In genomic region chr1:194825382-194825781, GRCh38 we compare ENCODE assay signal across 29 cellular contexts.
DNase-seq lines count a peak whose midpoint lies in the region; TF ChIP-seq lines count a peak whose summit lies in the region.
"Had no signal": no experiment of that assay in that cellular context is flagged by ENCODE, and none has a peak within 500 bp of the region (broad histone marks: within the 10 kb centered on the region; RNA-seq: fewer than 3 reads in every experiment).

No MANE protein-coding gene starts in this region.

- H3K9ac ChIP-seq in Loucy (ENCODE audit: low read depth, low read length, poor library complexity, severe bottlenecking) (no peak overlapping the region), SU-DHL-6 (ENCODE audit: low read length) (no peak overlapping the region)

- H3K36me3 Mint-ChIP-seq in neural crest cell (ENCODE audit: low read depth), result no peaks in the 10 kb centered on the region
- H3K36me3 Mint-ChIP-seq in activated naive CD4-positive, alpha-beta T cell treated with anti-CD3 and anti-CD28 coated beads for 36 hours (ENCODE audit: low read depth), result no peaks in the 10 kb centered on the region
- H3K36me3 Mint-ChIP-seq: activated naive CD8-positive, alpha-beta T cell; CD8-positive, alpha-beta memory T cell had no signal

- H3K4me3 Mint-ChIP-seq in neural crest cell, result no peak overlapping the region
- H3K4me3 Mint-ChIP-seq in activated naive CD4-positive, alpha-beta T cell treated with anti-CD3 and anti-CD28 coated beads for 36 hours, result no peak overlapping the region
- H3K4me3 Mint-ChIP-seq: activated CD4-positive, alpha-beta memory T cell treated with anti-CD3 and anti-CD28 coated beads, Interleukin-2, amount 10 ng/mL, durations not matched to agents 7 days and 5 days; activated naive CD8-positive, alpha-beta T cell; activated T-helper 17 cell treated with anti-CD3 and anti-CD28 coated beads, Interleukin-2, amount 50 U/mL, for 72 hours; CD8-positive, alpha-beta memory T cell; T-helper 1 cell treated with Interleukin-12 subunit alpha and Interleukin-12 subunit beta and Interleukin-4 antibody, amounts not matched to agents 30 μg/mL and 1 μg/mL, for 36 hours had no signal

- no peaks in the 10 kb centered on the region for H3K9me3 Mint-ChIP-seq in neural crest cell
- H3K9me3 Mint-ChIP-seq in activated naive CD4-positive, alpha-beta T cell treated with anti-CD3 and anti-CD28 coated beads for 36 hours, result no peaks in the 10 kb centered on the region
- H3K9me3 Mint-ChIP-seq: activated CD4-positive, alpha-beta memory T cell treated with anti-CD3 and anti-CD28 coated beads, Interleukin-2, amount 10 ng/mL, durations not matched to agents 7 days and 5 days; activated T-helper 17 cell treated with anti-CD3 and anti-CD28 coated beads, Interleukin-2, amount 50 U/mL, for 72 hours; T-helper 1 cell treated with Interleukin-12 subunit alpha and Interleukin-12 subunit beta and Interleukin-4 antibody, amounts not matched to agents 30 μg/mL and 1 μg/mL, for 36 hours had no signal

- H3K4me3 ChIP-seq in BE2C (ENCODE audit: low read depth, low read length) (no peak overlapping the region), Loucy (ENCODE audit: low read length, poor library complexity, severe bottlenecking) (no peak overlapping the region), SU-DHL-6 (ENCODE audit: insufficient read depth, low read length, poor library complexity, severe bottlenecking) (no peak overlapping the region)
- H3K4me3 ChIP-seq: A549, ascending aorta, dorsolateral prefrontal cortex, left lung, SJSA1, stomach, thyroid gland had no signal

- TF ChIP-seq CTCF in BE2C (IDR thresholded peaks at IDR 0.05; ENCODE audit: low read depth, low read length), result peak; percentile 29; the same call in 1 of the 2 replicates
- TF ChIP-seq CTCF in Loucy (conservative IDR thresholded peaks at IDR 0.05; ENCODE audit: low read length), result peak; percentile 46
- TF ChIP-seq CTCF in SU-DHL-6 (IDR thresholded peaks at IDR 0.05; ENCODE audit: insufficient read depth, low read length, poor library complexity, severe bottlenecking), result no peak
- peak; percentile 50 for TF ChIP-seq CTCF in neural crest cell (conservative IDR thresholded peaks at IDR 0.05)

- intact Hi-C loops in activated naive CD4-positive, alpha-beta T cell treated with anti-CD3 and anti-CD28 coated beads for 36 hours (cut with micrococcal nuclease), result no loop called here

- CTCF ChIA-PET in activated naive CD4-positive, alpha-beta T cell treated with anti-CD3 and anti-CD28 coated beads for 36 hours (lab: Charles Lee), result no interaction called here

- no peak overlapping the region for H3K4me2 ChIP-seq in Loucy (ENCODE audit: low read depth, low read length, poor library complexity, severe bottlenecking)
- no peak overlapping the region for H3K4me2 ChIP-seq in SU-DHL-6 (ENCODE audit: low read depth, low read length, poor library complexity, severe bottlenecking)
- H3K4me2 ChIP-seq: A549 had no signal

- no peak overlapping the region for H3K27ac Mint-ChIP-seq in neural crest cell (ENCODE audit: unreplicated experiment)
- H3K27ac Mint-ChIP-seq in activated naive CD4-positive, alpha-beta T cell treated with anti-CD3 and anti-CD28 coated beads for 36 hours, result no peak overlapping the region
- H3K27ac Mint-ChIP-seq: activated CD4-positive, alpha-beta memory T cell treated with anti-CD3 and anti-CD28 coated beads, Interleukin-2, amount 10 ng/mL, durations not matched to agents 7 days and 5 days; activated naive CD8-positive, alpha-beta T cell; activated T-helper 17 cell treated with anti-CD3 and anti-CD28 coated beads, Interleukin-2, amount 50 U/mL, for 72 hours; CD8-positive, alpha-beta memory T cell; T-helper 1 cell treated with Interleukin-12 subunit alpha and Interleukin-12 subunit beta and Interleukin-4 antibody, amounts not matched to agents 30 μg/mL and 1 μg/mL, for 36 hours had no signal

- no peaks in the 10 kb centered on the region for H3K9me3 ChIP-seq in BE2C
- H3K9me3 ChIP-seq in Loucy (ENCODE audit: insufficient read depth, low read depth, low read length), result no peaks in the 10 kb centered on the region
- peaks cover 4% of the 10 kb centered on the region; the same call in 1 of the 2 replicates for H3K9me3 ChIP-seq in SU-DHL-6 (ENCODE audit: insufficient read depth, low read length)
- H3K9me3 ChIP-seq: A549, ascending aorta, left lung, stomach, thyroid gland had no signal

- no peaks in the 10 kb centered on the region for H3K4me1 Mint-ChIP-seq in neural crest cell
- no peaks in the 10 kb centered on the region for H3K4me1 Mint-ChIP-seq in activated naive CD4-positive, alpha-beta T cell treated with anti-CD3 and anti-CD28 coated beads for 36 hours (ENCODE audit: low read depth)
- H3K4me1 Mint-ChIP-seq: activated CD4-positive, alpha-beta memory T cell treated with anti-CD3 and anti-CD28 coated beads, Interleukin-2, amount 10 ng/mL, durations not matched to agents 7 days and 5 days; activated T-helper 17 cell treated with anti-CD3 and anti-CD28 coated beads, Interleukin-2, amount 50 U/mL, for 72 hours; CD8-positive, alpha-beta memory T cell had no signal

- peaks cover 3% of the 10 kb centered on the region for H3K27me3 Mint-ChIP-seq in neural crest cell (ENCODE audit: low read depth)
- H3K27me3 Mint-ChIP-seq in activated naive CD4-positive, alpha-beta T cell treated with anti-CD3 and anti-CD28 coated beads for 36 hours (ENCODE audit: low read depth), result no peaks in the 10 kb centered on the region
- H3K27me3 Mint-ChIP-seq: activated CD4-positive, alpha-beta memory T cell treated with anti-CD3 and anti-CD28 coated beads, Interleukin-2, amount 10 ng/mL, durations not matched to agents 7 days and 5 days; activated naive CD8-positive, alpha-beta T cell; activated T-helper 17 cell treated with anti-CD3 and anti-CD28 coated beads, Interleukin-2, amount 50 U/mL, for 72 hours; CD8-positive, alpha-beta memory T cell had no signal

- DNase-seq in BE2C (no peak), neural crest cell (ENCODE audit: low read depth, low spot score) (no peak), germinal center (ENCODE audit: low spot score) (no peak), SIG-M5 (lab: John Stamatoyannopoulos, UW) (no peak), dedifferentiated amniotic fluid mesenchymal stem cell (ENCODE audit: extremely low spot score) (no peak)
- DNase-seq in activated naive CD4-positive, alpha-beta T cell treated with anti-CD3 and anti-CD28 coated beads for 36 hours, result no peak
- DNase-seq: activated CD4-positive, alpha-beta memory T cell treated with anti-CD3 and anti-CD28 coated beads, Interleukin-2, amount 10 ng/mL, durations not matched to agents 7 days and 5 days; CD8-positive, alpha-beta memory T cell; central memory CD4-positive, alpha-beta T cell; dorsolateral prefrontal cortex; H7; left lung; mesenchymal stem cell; MV-4-11; NCI-H2171 treated with DMSO at 0.1 percent for 48 hours; NCI-H510A treated with DMSO at 0.1 percent for 48 hours; NK-92 treated with Interleukin-12 subunit alpha and Interleukin-12 subunit beta, amount 100 ng/mL, for 24 hours; occipital lobe; stimulated activated CD8-positive, alpha-beta memory T cell treated with anti-CD3 and anti-CD28 coated beads, Interleukin-4, amount 100 ng/mL, for 48 hours; stomach; thyroid gland had no signal

- no peak overlapping the region for H2AFZ ChIP-seq in Loucy (ENCODE audit: low read length)
- H2AFZ ChIP-seq in SU-DHL-6 (ENCODE audit: low read depth, low read length, severe bottlenecking), result peak overlapping the region; percentile 19

- H3F3A ChIP-seq in Loucy (ENCODE audit: low read depth) (no peaks in the 10 kb centered on the region), SU-DHL-6 (ENCODE audit: insufficient read depth) (no peaks in the 10 kb centered on the region)

- H4K20me1 ChIP-seq in Loucy (ENCODE audit: insufficient read depth, low read length, poor library complexity, severe bottlenecking) (no peaks in the 10 kb centered on the region), SU-DHL-6 (ENCODE audit: low read depth, low read length) (no peaks in the 10 kb centered on the region)

- H3K27ac ChIP-seq in SU-DHL-6 (ENCODE audit: low read depth, low read length), result no peak overlapping the region
- H3K27ac ChIP-seq: A549, ascending aorta, dorsolateral prefrontal cortex, left lung, SJSA1, stomach, thyroid gland had no signal

- no peaks in the 10 kb centered on the region for H3K9me2 ChIP-seq in Loucy (replicated peaks; ENCODE audit: low read depth, low read length)
- no peaks in the 10 kb centered on the region for H3K9me2 ChIP-seq in SU-DHL-6 (replicated peaks; ENCODE audit: insufficient read depth, low read length)

- H3K27me3 ChIP-seq in BE2C, result no peaks in the 10 kb centered on the region
- H3K27me3 ChIP-seq in Loucy (ENCODE audit: insufficient read depth, low read length, poor library complexity, severe bottlenecking), result no peaks in the 10 kb centered on the region
- no peaks in the 10 kb centered on the region for H3K27me3 ChIP-seq in SU-DHL-6 (ENCODE audit: low read length)
- H3K27me3 ChIP-seq: ascending aorta, dorsolateral prefrontal cortex, left lung, SJSA1, stomach, thyroid gland had no signal

- H3K36me3 ChIP-seq in BE2C (no peaks in the 10 kb centered on the region), Loucy (ENCODE audit: insufficient read depth, low read length) (no peaks in the 10 kb centered on the region), SU-DHL-6 (ENCODE audit: low read length) (no peaks in the 10 kb centered on the region)
- H3K36me3 ChIP-seq: ascending aorta, left lung, SJSA1, stomach, thyroid gland had no signal

- H3K79me2 ChIP-seq in Loucy (ENCODE audit: insufficient read depth, low read length) (no peaks in the 10 kb centered on the region), SU-DHL-6 (ENCODE audit: insufficient read depth, low read length) (no peaks in the 10 kb centered on the region)

- H3K4me1 ChIP-seq in BE2C, result no peaks in the 10 kb centered on the region
- peaks cover 22% of the 10 kb centered on the region for H3K4me1 ChIP-seq in Loucy (ENCODE audit: insufficient read depth, low read length, poor library complexity, severe bottlenecking)
- H3K4me1 ChIP-seq: A549, ascending aorta, left lung, SJSA1, stomach, thyroid gland had no signal
